In the genomic region with DNA sequence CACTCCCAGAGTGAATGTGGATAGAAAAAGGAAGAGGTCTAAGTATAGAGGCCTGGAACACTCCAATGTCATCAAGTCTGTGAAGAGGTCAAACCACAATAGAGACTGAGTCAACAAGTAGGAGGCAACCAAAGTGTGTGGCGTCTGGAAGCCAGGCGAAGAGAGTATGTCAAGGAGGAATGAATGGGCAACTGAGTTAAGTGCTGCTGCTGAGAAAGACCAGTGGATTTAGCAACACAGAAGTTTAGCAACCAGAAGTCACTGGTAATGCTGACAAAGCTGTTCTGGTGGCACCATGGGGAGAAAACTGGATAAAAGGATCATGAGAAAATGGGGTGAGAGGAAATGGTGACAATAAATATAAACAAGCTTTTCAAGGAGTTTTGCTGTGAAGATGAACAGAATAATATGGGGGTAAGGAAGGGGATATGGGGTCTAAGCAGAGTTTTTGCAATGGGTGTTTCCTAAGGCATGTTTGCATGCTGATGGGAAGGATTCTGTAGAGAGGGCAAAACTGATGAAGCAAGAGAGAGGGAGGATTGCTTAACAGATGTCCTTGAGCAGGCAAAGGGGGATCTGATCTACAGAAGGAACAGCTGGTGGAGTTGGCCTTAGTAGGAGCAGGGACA, we compare ENCODE assay signal across 9 cellular contexts. TPM values are rescaled to one million over a fixed set of nuclear protein-coding genes. Genes with fewer than 3 reads are reported as not detected.
DNase-seq lines count a peak whose midpoint lies in the region; ATAC-seq and TF ChIP-seq lines count a peak whose summit lies in the region.
"Had no signal": no experiment of that assay in that cellular context is flagged by ENCODE, and none has a peak within 500 bp of the region (broad histone marks: within the 10 kb centered on the region; RNA-seq: fewer than 3 reads in every experiment).

No MANE protein-coding gene starts in this region.

- TF ChIP-seq EP300 in ovary (IDR thresholded peaks at IDR 0.05), result no peak

- H3K27ac ChIP-seq in A673 (ENCODE audit: low read depth, low read length, poor library complexity, severe bottlenecking) (peak overlapping the region; percentile 10), GM23248 (peak overlapping the region; percentile 66), ovary (no peak overlapping the region)

- no peaks in the 10 kb centered on the region for H3K79me2 ChIP-seq in GM23248 (ENCODE audit: insufficient read depth)

- POLR2A ChIA-PET in A673 (lab: Charles Lee; ENCODE audit: low non-redundant PET), result no interaction called here

- peak; percentile 62 to 90 for ATAC-seq in left cardiac atrium

- peaks cover 25% of the 10 kb centered on the region for H3F3A ChIP-seq in GM23248 (ENCODE audit: insufficient read depth)

- no peaks in the 10 kb centered on the region for H3K36me3 ChIP-seq in A673 (ENCODE audit: insufficient read depth, low read length, poor library complexity, severe bottlenecking)
- no peaks in the 10 kb centered on the region for H3K36me3 ChIP-seq in GM23248 (ENCODE audit: low read depth)
- no peaks in the 10 kb centered on the region for H3K36me3 ChIP-seq in ovary

- no peaks in the 10 kb centered on the region for H3K9me2 ChIP-seq in GM23248 (ENCODE audit: insufficient read depth)

- H3K9ac ChIP-seq in GM23248, result 0 out of 2 replicates have a peak overlapping the region, but pooled peaks have one; percentile 13

- DNase-seq in A673 (ENCODE audit: low spot score), result peak; percentile 75
- peak; percentile 96 for DNase-seq in GM23248
- peak; percentile 95 for DNase-seq in SIG-M5 (lab: John Stamatoyannopoulos, UW)
- DNase-seq in left cardiac atrium, result no peak
- DNase-seq in occipital lobe (lab: John Stamatoyannopoulos, UW), result no peak
- DNase-seq in effector CD8-positive, alpha-beta T cell (lab: John Stamatoyannopoulos, UW), result no peak
- DNase-seq in GM10266 (ENCODE audit: extremely low spot score), result no peak
- no peak for DNase-seq in ovary
- DNase-seq: NCI-H526 had no signal

- 0% methylated on average over 2 of the region's 2 CpGs for WGBS in GM23248 (ENCODE audit: low coverage in 1 of 2, low lambda C conversion rate in 2 of 2, missing lambda C conversion rate in 2 of 2), 2 experiments
- WGBS in ovary, 3 donors, result 46 to 60% (median 51%) methylated on average over 2 of the region's 2 CpGs

- H3K27me3 ChIP-seq in A673 (replicated peaks; ENCODE audit: insufficient read depth, low read depth, low read length, poor library complexity) (no peaks in the 10 kb centered on the region), GM23248 (replicated peaks; ENCODE audit: insufficient read depth) (no peaks in the 10 kb centered on the region), ovary (no peaks in the 10 kb centered on the region)

- H2AFZ ChIP-seq in GM23248, result no peak overlapping the region

- in situ Hi-C loops in GM23248 (cut with MboI), result no loop called here

- intact Hi-C loops in A673 (cut with micrococcal nuclease; ENCODE audit: unreplicated experiment) (no loop called here), left cardiac atrium (cut with DNase I) (no loop called here), ovary (cut with DNase I) (no loop called here)

- CTCF ChIA-PET in A673 (lab: Charles Lee), result interaction anchor here (0.6 kb wide), 1 partner anchor 150 kb away, joined by 8 read pairs; no protein-coding TSS in a partner anchor

- no peaks in the 10 kb centered on the region for H3K9me3 ChIP-seq in A673 (ENCODE audit: low read depth, low read length, poor library complexity, severe bottlenecking)
- no peaks in the 10 kb centered on the region for H3K9me3 ChIP-seq in GM23248 (ENCODE audit: low read depth)
- H3K9me3 ChIP-seq in ovary, result no peaks in the 10 kb centered on the region

- H3K4me2 ChIP-seq in GM23248 (ENCODE audit: unreplicated experiment), result peak overlapping the region; percentile 59

- H4K20me1 ChIP-seq in GM23248 (ENCODE audit: insufficient read depth), result no peaks in the 10 kb centered on the region

- TF ChIP-seq POLR2A in ovary (IDR thresholded peaks at IDR 0.05), result no peak

- H3K4me3 ChIP-seq in A673 (ENCODE audit: low read depth, low read length, poor library complexity, severe bottlenecking), result no peak overlapping the region
- H3K4me3 ChIP-seq in GM23248, result 0 out of 2 replicates have a peak overlapping the region, but pooled peaks have one; percentile 24
- no peak overlapping the region for H3K4me3 ChIP-seq in ovary

- TF ChIP-seq CTCF in A673 (conservative IDR thresholded peaks at IDR 0.05; ENCODE audit: low read depth, low read length) (no peak), GM10266 (IDR thresholded peaks at IDR 0.05; ENCODE audit: control insufficient read depth, insufficient read depth, low read depth, missing control alignments) (no peak), ovary (IDR thresholded peaks at IDR 0.05) (no peak)

- H3K4me1 ChIP-seq in A673 (ENCODE audit: insufficient read depth, low read length, poor library complexity, severe bottlenecking) (peaks cover 19% of the 10 kb centered on the region), GM23248 (ENCODE audit: insufficient read depth) (peaks cover 44% of the 10 kb centered on the region), ovary (ENCODE audit: insufficient read depth) (peaks cover 5% of the 10 kb centered on the region)

- BruUV-seq in A673 (replicated peaks; lab: Mats Ljungman, UMichigan), result no TSS peak

RNA-seq across cellular contexts. Expression of gene PCOLCE2, which starts 38.4 kb away (rescaled TPM):
- 5.0 and 6.4 TPM in 2 replicates for total RNA-seq in A673 (2021)
- 46.4 and 69.2 TPM in 2 replicates for total RNA-seq in GM23248 (2014; rRNA removed; shearing (Covaris generic))
- 45.4 and 48.5 TPM in 2 replicates for polyA plus RNA-seq in GM23248 (2016; fragmentation: Nextera tagmentation; extraction: Ambion mirVana)
- 100 to 1,000 TPM; 126 to 153 TPM for total RNA-seq in left cardiac atrium
- 4.5 TPM for total RNA-seq in occipital lobe
- 1 to 10 TPM; 1.5 to 4.9 (median 3.6) TPM for total RNA-seq in ovary
- 10 to 100 TPM in 1 of 2 donors, 1 to 10 TPM in 1; 3.2 to 47.9 TPM for polyA plus RNA-seq in ovary

Comparison
In these comparisons a context has a peak if more than half of its experiments do, and no peak if none do; other contexts are left out.
1. DNase-seq: peak in A673 (single experiment), GM23248 (single experiment) and SIG-M5 (single experiment); none in left cardiac atrium (single experiment), occipital lobe (single experiment), effector CD8-positive, alpha-beta T cell (single experiment), GM10266 (single experiment) and ovary (0 of 5).
2. H3K27ac ChIP-seq: peak in A673 (single experiment) and GM23248 (single experiment); none in ovary (0 of 2).